2 cellular contexts compared by ENCODE assay signal in genomic region chr14:61811882-61812346, GRCh38.
TF ChIP-seq lines count a peak whose summit lies in the region.

No MANE protein-coding gene starts in this region.

TF ChIP-seq in A549, 52 proteins besides CTCF, POLR2A, EP300 and RAD21 (continued from another document):
- TF ChIP-seq RNF2 (IDR thresholded peaks at IDR 0.05; ENCODE audit: borderline replicate concordance, low read depth) (no peak), FOSL2 (IDR thresholded peaks at IDR 0.05) (no peak), FOSL2 (CRISPR knock-in tag; IDR thresholded peaks at IDR 0.05) (no peak), CBX8 (IDR thresholded peaks at IDR 0.05) (no peak), HOXB5 (CRISPR knock-in tag; IDR thresholded peaks at IDR 0.05) (no peak), RFX5 (IDR thresholded peaks at IDR 0.05) (no peak), ZFP36 (IDR thresholded peaks at IDR 0.05; ENCODE audit: borderline replicate concordance, partially characterized antibody) (no peak), PBX3 (IDR thresholded peaks at IDR 0.05) (no peak), HEYL (CRISPR knock-in tag; IDR thresholded peaks at IDR 0.05) (no peak), JUN (IDR thresholded peaks at IDR 0.05) (no peak), HES2 (IDR thresholded peaks at IDR 0.05) (no peak), ZSCAN20 (CRISPR knock-in tag; IDR thresholded peaks at IDR 0.05) (no peak)

TF ChIP-seq in SK-N-SH treated with all-trans-retinoic acid at 6 μM for 48 hours, 23 proteins besides CTCF, POLR2A, EP300 and RAD21 (continued from another document):
- TF ChIP-seq GLIS3 (CRISPR knock-in tag; IDR thresholded peaks at IDR 0.05) (no peak), OSR1 (CRISPR knock-in tag; IDR thresholded peaks at IDR 0.05) (no peak), CSRNP3 (CRISPR knock-in tag; IDR thresholded peaks at IDR 0.05) (no peak), ARNTL (CRISPR knock-in tag; IDR thresholded peaks at IDR 0.05; ENCODE audit: borderline replicate concordance, low read depth) (no peak), TOX (CRISPR knock-in tag; IDR thresholded peaks at IDR 0.05; ENCODE audit: borderline replicate concordance) (no peak), ISL1 (CRISPR knock-in tag; IDR thresholded peaks at IDR 0.05) (no peak)
